Comparison of ENCODE assay signal across 17 cellular contexts in genomic region chr18:53971331-53971730, GRCh38.
"Had no signal": no experiment of that assay in that cellular context is flagged by ENCODE, and none has a peak within 500 bp of the region (broad histone marks: within the 10 kb centered on the region; RNA-seq: fewer than 3 reads in every experiment).

No MANE protein-coding gene starts in this region.

- H3K9me3 ChIP-seq: ovary had no signal

- H3K27ac Mint-ChIP-seq: activated CD4-positive, alpha-beta memory T cell treated with anti-CD3 and anti-CD28 coated beads, Interleukin-2, amount 10 ng/mL, durations not matched to agents 7 days and 5 days; dendritic cell treated with granulocyte-macrophage colony-stimulating factor and Interleukin-4, amounts not matched to agents 40 ng/mL and 50 ng/mL, for 4 days; naive B cell; neural progenitor cell; stimulated activated effector memory CD8-positive, alpha-beta T cell treated with anti-CD3 and anti-CD28 coated beads, Interleukin-12 subunit alpha, Interleukin-12 subunit beta, amount 100 ng/mL, for 72 hours; T-helper 17 cell; WTC11 had no signal

- DNase-seq: activated CD4-positive, alpha-beta memory T cell treated with anti-CD3 and anti-CD28 coated beads, Interleukin-2, amount 10 ng/mL, durations not matched to agents 7 days and 5 days; activated CD4-positive, alpha-beta T cell treated with anti-CD3 and anti-CD28 coated beads for 4 hours; activated effector memory CD4-positive, alpha-beta T cell treated with Interleukin-2 at 50 U/mL for 16 hours; activated naive CD4-positive, alpha-beta T cell treated with anti-CD3 and anti-CD28 coated beads, Interleukin-2, amount 50 U/mL, for 16 hours; activated T-cell treated with anti-CD3 and anti-CD28 coated beads, Interleukin-2, amount 50 U/mL, for 4 hours; central memory CD4-positive, alpha-beta T cell; effector memory CD4-positive, alpha-beta T cell; naive B cell; ovary; sigmoid colon; T-helper 17 cell had no signal

- H3K4me3 Mint-ChIP-seq: activated CD4-positive, alpha-beta memory T cell treated with anti-CD3 and anti-CD28 coated beads, Interleukin-2, amount 10 ng/mL, durations not matched to agents 7 days and 5 days; activated T-cell treated with anti-CD3 and anti-CD28 coated beads, Interleukin-2, amount 50 U/mL, for 4 hours; dendritic cell treated with granulocyte-macrophage colony-stimulating factor and Interleukin-4, amounts not matched to agents 40 ng/mL and 50 ng/mL, for 4 days; naive B cell; neural progenitor cell; stimulated activated effector memory CD8-positive, alpha-beta T cell treated with anti-CD3 and anti-CD28 coated beads, Interleukin-12 subunit alpha, Interleukin-12 subunit beta, amount 100 ng/mL, for 72 hours; T-helper 17 cell; WTC11 had no signal

- H3K4me1 ChIP-seq: gastroesophageal sphincter, neural progenitor cell, sigmoid colon had no signal

- H2AFZ ChIP-seq: neural progenitor cell had no signal

- H3K27me3 ChIP-seq: gastroesophageal sphincter, neural progenitor cell, ovary, sigmoid colon had no signal

- H3K4me1 Mint-ChIP-seq: activated CD4-positive, alpha-beta memory T cell treated with anti-CD3 and anti-CD28 coated beads, Interleukin-2, amount 10 ng/mL, durations not matched to agents 7 days and 5 days; naive B cell; neural progenitor cell; stimulated activated effector memory CD8-positive, alpha-beta T cell treated with anti-CD3 and anti-CD28 coated beads, Interleukin-12 subunit alpha, Interleukin-12 subunit beta, amount 100 ng/mL, for 72 hours; T-helper 17 cell; WTC11 had no signal

- H3K4me2 ChIP-seq: neural progenitor cell had no signal

- H3K9ac ChIP-seq: neural progenitor cell had no signal

- H3K4me3 ChIP-seq: gastroesophageal sphincter, neural progenitor cell, ovary, sigmoid colon had no signal

- ATAC-seq: activated T-cell treated with anti-CD3 and anti-CD28 coated beads, Interleukin-2, amount 50 U/mL, for 4 hours; gastroesophageal sphincter; left lobe of liver; stimulated activated effector memory CD8-positive, alpha-beta T cell treated with anti-CD3 and anti-CD28 coated beads, Interleukin-12 subunit alpha, Interleukin-12 subunit beta, amount 100 ng/mL, for 72 hours; T-helper 17 cell; WTC11 had no signal

- H3K36me3 ChIP-seq: gastroesophageal sphincter, neural progenitor cell, ovary, sigmoid colon had no signal

- H3K27me3 Mint-ChIP-seq: activated CD4-positive, alpha-beta memory T cell treated with anti-CD3 and anti-CD28 coated beads, Interleukin-2, amount 10 ng/mL, durations not matched to agents 7 days and 5 days; dendritic cell treated with granulocyte-macrophage colony-stimulating factor and Interleukin-4, amounts not matched to agents 40 ng/mL and 50 ng/mL, for 4 days; naive B cell; T-helper 17 cell had no signal

- H3K27ac ChIP-seq: gastroesophageal sphincter, neural progenitor cell, ovary, sigmoid colon had no signal
